Comparison of ENCODE assay signal across 9 cellular contexts in genomic region chr2:45578056-45578843, GRCh38. TPM values are rescaled to one million over a fixed set of nuclear protein-coding genes. Genes with fewer than 3 reads are reported as not detected.
DNase-seq lines count a peak whose midpoint lies in the region; ATAC-seq and TF ChIP-seq lines count a peak whose summit lies in the region.
"Had no signal": no experiment of that assay in that cellular context is flagged by ENCODE, and none has a peak within 500 bp of the region (broad histone marks: within the 10 kb centered on the region; RNA-seq: fewer than 3 reads in every experiment).

No MANE protein-coding gene starts in this region.

- H3K4me1 ChIP-seq in endodermal cell (ENCODE audit: control insufficient read depth, insufficient read depth, low read length) (no peaks in the 10 kb centered on the region), skeletal muscle satellite cell (ENCODE audit: control insufficient read depth, insufficient read depth, low read length) (peaks cover 20% of the 10 kb centered on the region), gastroesophageal sphincter (no peaks in the 10 kb centered on the region)

- H3K4me3 ChIP-seq in endodermal cell (ENCODE audit: low read length) (no peak overlapping the region), skeletal muscle satellite cell (ENCODE audit: low read length) (peak overlapping the region; percentile 15), gastroesophageal sphincter (no peak overlapping the region)
- H3K4me3 ChIP-seq: thoracic aorta had no signal

- H3K36me3 ChIP-seq in endodermal cell (ENCODE audit: control insufficient read depth, insufficient read depth, low read length) (peaks cover 26% of the 10 kb centered on the region), skeletal muscle satellite cell (ENCODE audit: insufficient read depth, low read length) (peaks cover 3% of the 10 kb centered on the region), gastroesophageal sphincter (peaks cover 0 to 21% of the 10 kb centered on the region in 2 donors)
- H3K36me3 ChIP-seq: thoracic aorta had no signal

- H3K9me3 Mint-ChIP-seq in endodermal cell, result no peaks in the 10 kb centered on the region

- H3K27me3 ChIP-seq in endodermal cell (ENCODE audit: control insufficient read depth, insufficient read depth, low read length, poor library complexity, severe bottlenecking), result no peaks in the 10 kb centered on the region
- H3K27me3 ChIP-seq in skeletal muscle satellite cell (ENCODE audit: control insufficient read depth, insufficient read depth, low read length), result no peaks in the 10 kb centered on the region
- no peaks in the 10 kb centered on the region for H3K27me3 ChIP-seq in gastroesophageal sphincter

- ATAC-seq in gastroesophageal sphincter, result no peak
- no peak for ATAC-seq in HG03045 (IDR thresholded peaks at IDR 0.05; ENCODE audit: unreplicated experiment)

- H3K27me3 Mint-ChIP-seq in endodermal cell (ENCODE audit: insufficient read depth), result no peaks in the 10 kb centered on the region

- H3K4me1 Mint-ChIP-seq in endodermal cell, result peaks cover 4% of the 10 kb centered on the region

- H3K4me3 Mint-ChIP-seq in endodermal cell, result no peak overlapping the region

- no peak for TF ChIP-seq EP300 in gastroesophageal sphincter (IDR thresholded peaks at IDR 0.05)

- H3K36me3 Mint-ChIP-seq in endodermal cell (ENCODE audit: low read depth), result peaks cover 14% of the 10 kb centered on the region

- TF ChIP-seq CTCF in 22Rv1 (IDR thresholded peaks at IDR 0.05) (peak; percentile 31), endodermal cell (conservative IDR thresholded peaks at IDR 0.05) (peak; percentile 71), gastroesophageal sphincter (IDR thresholded peaks at IDR 0.05) (peak in 1 of 4 experiments; percentile 11)

- H3K4me2 ChIP-seq in skeletal muscle satellite cell (ENCODE audit: low read length), result peak overlapping the region; percentile 67

- DNase-seq in GM03348 (ENCODE audit: low spot score) (peak; percentile 22), RKO (ENCODE audit: low spot score) (peak; percentile 56), endodermal cell (peak; percentile 59), NCI-H187 (lab: John Stamatoyannopoulos, UW) (no peak)

- H3K27ac ChIP-seq in 22Rv1 (no peak overlapping the region), endodermal cell (ENCODE audit: low read depth, low read length) (no peak overlapping the region), gastroesophageal sphincter (no peak overlapping the region)
- H3K27ac ChIP-seq: thoracic aorta had no signal

- no peak for TF ChIP-seq POLR2A in gastroesophageal sphincter (IDR thresholded peaks at IDR 0.05)

- no peak overlapping the region for H3K27ac Mint-ChIP-seq in endodermal cell

- no peaks in the 10 kb centered on the region for H3K9me3 ChIP-seq in endodermal cell (ENCODE audit: control insufficient read depth, low read length)
- no peaks in the 10 kb centered on the region for H3K9me3 ChIP-seq in skeletal muscle satellite cell (replicated peaks; ENCODE audit: low read length)
- H3K9me3 ChIP-seq in gastroesophageal sphincter, result no peaks in the 10 kb centered on the region
- H3K9me3 ChIP-seq: thoracic aorta had no signal

- 60 to 82% methylated on average over 1 to 5 of the region's 5 CpGs for WGBS in endodermal cell (ENCODE audit: insufficient coverage in 1 of 2, insufficient read length in 1 of 2), 2 experiments
- 84 to 87% methylated on average over 3 to 5 of the region's 5 CpGs for WGBS in gastroesophageal sphincter (ENCODE audit: low coverage in 1 of 2), 2 donors

- H3K9ac ChIP-seq in endodermal cell (ENCODE audit: extremely low read depth, low read length, poor library complexity, severe bottlenecking) (no peak overlapping the region), skeletal muscle satellite cell (ENCODE audit: low read depth, low read length) (peak overlapping the region; percentile 73)

RNA-seq across cellular contexts. Expression of gene SRBD1, which starts 32.8 kb away (rescaled TPM):
- total RNA-seq in endodermal cell (10 to 100 TPM; 17.7 to 19.6 TPM), gastroesophageal sphincter (10 to 100 TPM in 3 of 4 donors, 1 to 10 TPM in 1; 7.7 to 16.7 (median 12.5) TPM)
- 18.3 TPM for polyA plus RNA-seq in endodermal cell (2013, experiment 1 of 2)
- polyA plus RNA-seq in endodermal cell (2013, experiment 2 of 2), result 18.3 TPM
- total RNA-seq in skeletal muscle satellite cell (2012; rRNA removed), result 15.9 and 17.0 TPM in 2 replicates

Comparison
In these comparisons a context has a peak if more than half of its experiments do, and no peak if none do; other contexts are left out.
1. DNase-seq: peak in GM03348 (single experiment), RKO (single experiment) and endodermal cell (single experiment); none in NCI-H187 (0 of 2).